Comparison of ENCODE assay signal across 8 cellular contexts in genomic region chr18:59957957-59958356, GRCh38. TPM values are rescaled to one million over a fixed set of nuclear protein-coding genes. Genes with fewer than 3 reads are reported as not detected.
DNase-seq lines count a peak whose midpoint lies in the region; ATAC-seq and FAIRE-seq lines count a peak whose summit lies in the region.

No MANE protein-coding gene starts in this region.

- no peaks in the 10 kb centered on the region for H3K9me3 Mint-ChIP-seq in CD8-positive, alpha-beta memory T cell

- DNase-seq in NCI-H1092 treated with DMSO at 0.1 percent for 48 hours (lab: John Stamatoyannopoulos, UW) (peak; percentile 95), SK-N-DZ (ENCODE audit: low spot score) (peak; percentile 95), NK-92 (lab: John Stamatoyannopoulos, UW; ENCODE audit: unreplicated experiment) (no peak)
- no peak for DNase-seq in CD8-positive, alpha-beta memory T cell

- H3K27ac Mint-ChIP-seq in CD8-positive, alpha-beta memory T cell = no peak overlapping the region

- H3K27ac ChIP-seq in BLaER1 treated with 17β-estradiol and CSF1 and Interleukin-3, amounts not matched to agents 10 nM and 100 nM = 0 out of 22 replicates have a peak overlapping the region, but pooled peaks of 1 of the 11 experiments have one; percentile 1
- H3K27ac ChIP-seq in CD8-positive, alpha-beta memory T cell (ENCODE audit: low read depth, low read length) = no peak overlapping the region

- H3K36me3 ChIP-seq in BLaER1 treated with 17β-estradiol and CSF1 and Interleukin-3, amounts not matched to agents 10 nM and 100 nM = no peaks in the 10 kb centered on the region
- H3K36me3 ChIP-seq in CD8-positive, alpha-beta memory T cell (ENCODE audit: insufficient read depth, low read length) = no peaks in the 10 kb centered on the region

- FAIRE-seq in islet of Langerhans (lab: Jason Lieb, UNC) = peak; percentile 87

- peak; percentile 46 for ATAC-seq in GM21447 (IDR thresholded peaks at IDR 0.05; ENCODE audit: unreplicated experiment)
- no peak for ATAC-seq in GM18873 (IDR thresholded peaks at IDR 0.05; ENCODE audit: low FRiP score, unreplicated experiment)

- POLR2A ChIA-PET in CD8-positive, alpha-beta memory T cell (lab: Charles Lee) = no interaction called here

- H3K4me1 Mint-ChIP-seq in CD8-positive, alpha-beta memory T cell = peaks cover 0 to 16% (median 13%) of the 10 kb centered on the region in 3 donors

- no peaks in the 10 kb centered on the region for H3K27me3 ChIP-seq in BLaER1 treated with 17β-estradiol and CSF1 and Interleukin-3, amounts not matched to agents 10 nM and 100 nM
- no peaks in the 10 kb centered on the region for H3K27me3 ChIP-seq in CD8-positive, alpha-beta memory T cell (ENCODE audit: insufficient read depth, low read length, poor library complexity, severe bottlenecking)

- no peak overlapping the region for H3K4me3 Mint-ChIP-seq in CD8-positive, alpha-beta memory T cell

- peak overlapping the region in 7 of 11 experiments; percentile 19 to 70 (median 52); a peak in 13 of 22 replicates for H3K4me2 ChIP-seq in BLaER1 treated with 17β-estradiol and CSF1 and Interleukin-3, amounts not matched to agents 10 nM and 100 nM

- no peaks in the 10 kb centered on the region for H3K36me3 Mint-ChIP-seq in CD8-positive, alpha-beta memory T cell

- no peak overlapping the region for H3K9ac ChIP-seq in BLaER1 treated with 17β-estradiol and CSF1 and Interleukin-3, amounts not matched to agents 10 nM and 100 nM

- CTCF ChIA-PET in CD8-positive, alpha-beta memory T cell (lab: Charles Lee) = no interaction called here

- peaks cover 7 to 40% (median 25%) of the 10 kb centered on the region in 10 experiments; a peak in 18 of 20 replicates for H3K4me1 ChIP-seq in BLaER1 treated with 17β-estradiol and CSF1 and Interleukin-3, amounts not matched to agents 10 nM and 100 nM
- H3K4me1 ChIP-seq in CD8-positive, alpha-beta memory T cell (ENCODE audit: insufficient read depth, low read length) = no peaks in the 10 kb centered on the region

- no peak overlapping the region for H3K4me3 ChIP-seq in BLaER1 treated with 17β-estradiol and CSF1 and Interleukin-3, amounts not matched to agents 10 nM and 100 nM
- no peak overlapping the region for H3K4me3 ChIP-seq in CD8-positive, alpha-beta memory T cell (ENCODE audit: low read length)

- H3K9me3 ChIP-seq in BLaER1 treated with 17β-estradiol and CSF1 and Interleukin-3, amounts not matched to agents 10 nM and 100 nM (replicated peaks in 1 of 11) = 0 out of 22 replicates have a peak, but pooled peaks cover 0 to 5% (median 0%) of the 10 kb centered on the region in 11 experiments
- H3K9me3 ChIP-seq in CD8-positive, alpha-beta memory T cell (ENCODE audit: low read length) = no peaks in the 10 kb centered on the region

- peaks cover under 1 to 2% of the 10 kb centered on the region in 2 donors for H3K27me3 Mint-ChIP-seq in CD8-positive, alpha-beta memory T cell

- no peaks in the 10 kb centered on the region for H4K20me1 ChIP-seq in BLaER1 treated with 17β-estradiol and CSF1 and Interleukin-3, amounts not matched to agents 10 nM and 100 nM

RNA-seq across cellular contexts. Expression of gene PMAIP1, which starts 58.2 kb away (rescaled TPM):
- 52.4 and 54.7 TPM in 2 replicates for polyA plus RNA-seq in SK-N-DZ (2014; cell fraction: cytosol; rRNA removed)
- polyA plus RNA-seq in SK-N-DZ (2014; cell fraction: nucleus; rRNA removed) = 19.4 and 33.2 TPM in 2 replicates
- 10 to 100 TPM; 82.8 to 83.6 TPM for total RNA-seq in CD8-positive, alpha-beta memory T cell
- 15.0 TPM for polyA plus RNA-seq in CD8-positive, alpha-beta memory T cell

Comparison
In these comparisons a context has a peak if more than half of its experiments do, and no peak if none do; other contexts are left out.
1. DNase-seq: peak in NCI-H1092 treated with DMSO at 0.1 percent for 48 hours (single experiment) and SK-N-DZ (single experiment); none in CD8-positive, alpha-beta memory T cell (0 of 5) and NK-92 (single experiment).